Comparison of ENCODE assay signal across 1 cellular context in the genomic region with DNA sequence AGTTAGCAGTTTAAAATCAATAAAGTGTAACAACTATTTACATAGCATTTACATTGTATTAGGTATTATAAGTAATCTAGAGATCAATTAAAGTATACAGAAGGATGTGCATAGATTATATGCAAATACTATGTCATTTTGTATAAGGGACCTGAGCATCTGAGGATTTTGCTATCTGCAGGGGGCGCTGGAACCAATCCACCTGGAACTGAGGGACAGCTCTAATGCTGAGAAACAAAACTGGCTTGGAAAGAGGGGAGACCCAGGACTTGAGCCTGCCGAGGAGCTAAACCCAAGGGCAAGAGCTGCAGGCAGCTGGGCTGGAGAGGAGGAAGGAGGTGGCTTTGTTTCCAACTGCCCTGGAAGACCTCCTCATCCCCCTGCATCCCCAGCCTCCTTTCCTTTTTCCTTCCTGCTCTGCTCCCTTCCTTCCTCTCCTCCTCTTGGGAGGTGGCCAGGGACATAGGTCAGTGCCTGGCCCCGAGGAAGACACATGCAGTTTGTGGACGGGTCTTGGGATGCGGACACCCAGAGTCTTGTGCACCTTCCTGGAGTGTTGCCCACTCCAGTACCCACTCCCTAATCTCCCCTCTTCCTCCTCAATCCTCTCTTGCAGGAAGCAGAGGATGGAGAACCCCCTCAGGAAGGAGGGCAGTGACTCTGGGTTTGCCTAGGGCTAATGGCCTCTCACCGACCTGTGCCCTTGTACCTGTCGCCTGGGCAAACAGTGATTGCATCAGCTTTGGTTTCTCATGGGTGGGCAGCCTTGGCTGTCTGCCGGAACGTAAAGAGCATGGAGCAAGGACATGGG.
TF ChIP-seq lines count a peak whose summit lies in the region.

No MANE protein-coding gene starts in this region.

TF ChIP-seq in HCT116, 20 proteins besides CTCF, POLR2A, EP300 and RAD21 (continued from another document):
- TF ChIP-seq, protein P1, sequence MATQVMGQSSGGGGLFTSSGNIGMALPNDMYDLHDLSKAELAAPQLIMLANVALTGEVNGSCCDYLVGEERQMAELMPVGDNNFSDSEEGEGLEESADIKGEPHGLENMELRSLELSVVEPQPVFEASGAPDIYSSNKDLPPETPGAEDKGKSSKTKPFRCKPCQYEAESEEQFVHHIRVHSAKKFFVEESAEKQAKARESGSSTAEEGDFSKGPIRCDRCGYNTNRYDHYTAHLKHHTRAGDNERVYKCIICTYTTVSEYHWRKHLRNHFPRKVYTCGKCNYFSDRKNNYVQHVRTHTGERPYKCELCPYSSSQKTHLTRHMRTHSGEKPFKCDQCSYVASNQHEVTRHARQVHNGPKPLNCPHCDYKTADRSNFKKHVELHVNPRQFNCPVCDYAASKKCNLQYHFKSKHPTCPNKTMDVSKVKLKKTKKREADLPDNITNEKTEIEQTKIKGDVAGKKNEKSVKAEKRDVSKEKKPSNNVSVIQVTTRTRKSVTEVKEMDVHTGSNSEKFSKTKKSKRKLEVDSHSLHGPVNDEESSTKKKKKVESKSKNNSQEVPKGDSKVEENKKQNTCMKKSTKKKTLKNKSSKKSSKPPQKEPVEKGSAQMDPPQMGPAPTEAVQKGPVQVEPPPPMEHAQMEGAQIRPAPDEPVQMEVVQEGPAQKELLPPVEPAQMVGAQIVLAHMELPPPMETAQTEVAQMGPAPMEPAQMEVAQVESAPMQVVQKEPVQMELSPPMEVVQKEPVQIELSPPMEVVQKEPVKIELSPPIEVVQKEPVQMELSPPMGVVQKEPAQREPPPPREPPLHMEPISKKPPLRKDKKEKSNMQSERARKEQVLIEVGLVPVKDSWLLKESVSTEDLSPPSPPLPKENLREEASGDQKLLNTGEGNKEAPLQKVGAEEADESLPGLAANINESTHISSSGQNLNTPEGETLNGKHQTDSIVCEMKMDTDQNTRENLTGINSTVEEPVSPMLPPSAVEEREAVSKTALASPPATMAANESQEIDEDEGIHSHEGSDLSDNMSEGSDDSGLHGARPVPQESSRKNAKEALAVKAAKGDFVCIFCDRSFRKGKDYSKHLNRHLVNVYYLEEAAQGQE (IDR thresholded peaks at IDR 0.05; ENCODE audit: low read depth) = no peak
- no peak for TF ChIP-seq EZH2phosphoT487 (IDR thresholded peaks at IDR 0.05; ENCODE audit: borderline replicate concordance)
